ENCODE assay signal across 8 cellular contexts in genomic region chr11:57493507-57494503, GRCh38. TPM values are rescaled to one million over a fixed set of nuclear protein-coding genes. Genes with fewer than 3 reads are reported as not detected.
DNase-seq lines count a peak whose midpoint lies in the region; ATAC-seq, FAIRE-seq and TF ChIP-seq lines count a peak whose summit lies in the region.

No MANE protein-coding gene starts in this region.

- in situ Hi-C loops in GM13977 (cut with MboI; ENCODE audit: low pct_unique_long_range_greater_than_20kb, low sequenced_read_pairs, unreplicated experiment): no loop called here

- DNase-seq in GM13977 (ENCODE audit: low spot score) (peak; percentile 84), NCI-H748 treated with DMSO at 0.1 percent for 48 hours (lab: John Stamatoyannopoulos, UW) (peak; percentile 10), fibroblast of the aortic adventitia (ENCODE audit: low read depth) (no peak), renal cortical epithelial cell (ENCODE audit: low read depth) (peak; percentile 45), NOMO-1 treated with DMSO at 0.1 percent for 48 hours (lab: John Stamatoyannopoulos, UW; ENCODE audit: unreplicated experiment) (no peak), frontal cortex (ENCODE audit: low spot score in 2 of 2) (no peak)
- DNase-seq in activated T-cell treated with anti-CD3 and anti-CD28 coated beads, Interleukin-2, amount 50 U/mL, for 1 hour: peak; percentile 79

- ATAC-seq in HG02840 (IDR thresholded peaks at IDR 0.05; ENCODE audit: low FRiP score, unreplicated experiment): peak; percentile 77

- FAIRE-seq in frontal cortex (lab: Jason Lieb, UNC): no peak

- peak; percentile 96 for TF ChIP-seq CTCF in GM13977 (IDR thresholded peaks at IDR 0.05; ENCODE audit: extremely low read depth, insufficient read depth, missing control alignments)
- peak; percentile 92 for TF ChIP-seq CTCF in fibroblast of the aortic adventitia (IDR thresholded peaks at IDR 0.05; ENCODE audit: insufficient read depth, low read length)

- H3K4me3 ChIP-seq in fibroblast of the aortic adventitia (ENCODE audit: low read depth, low read length): no peak overlapping the region

RNA-seq across cellular contexts. Expression of gene SLC43A1, which starts 21.7 kb away (rescaled TPM):
- total RNA-seq in fibroblast of the aortic adventitia (ENCODE audit: low replicate concordance): 11.4 and 15.3 TPM in 2 replicates
- 1.2 TPM in 2 replicates for total RNA-seq in renal cortical epithelial cell
- total RNA-seq in frontal cortex: 2.0 TPM

RNA-seq across cellular contexts. Expression of gene RTN4RL2, which starts 33.5 kb away (rescaled TPM):
- total RNA-seq in fibroblast of the aortic adventitia (ENCODE audit: low replicate concordance) (0.09 and 0.90 TPM in 2 replicates), renal cortical epithelial cell (0.05 TPM in 1 of 2 replicates, not detected in the other), frontal cortex (0.41 TPM)

RNA-seq across cellular contexts. Expression of gene TIMM10, which starts 36.7 kb away (rescaled TPM):
- 32.1 and 77.5 TPM in 2 replicates for total RNA-seq in fibroblast of the aortic adventitia (ENCODE audit: low replicate concordance)
- 16.6 and 59.0 TPM in 2 replicates for total RNA-seq in renal cortical epithelial cell
- total RNA-seq in frontal cortex: 39.9 TPM

RNA-seq across cellular contexts. Expression of gene SMTNL1, which starts 43.6 kb away (rescaled TPM):
- not detected in 2 replicates for total RNA-seq in fibroblast of the aortic adventitia (ENCODE audit: low replicate concordance)
- total RNA-seq in renal cortical epithelial cell: not detected in 2 replicates
- not detected for total RNA-seq in frontal cortex

Comparison
In these comparisons a context has a peak if more than half of its experiments do, and no peak if none do; other contexts are left out.
1. DNase-seq: peak in GM13977 (single experiment), NCI-H748 treated with DMSO at 0.1 percent for 48 hours (single experiment), activated T-cell treated with anti-CD3 and anti-CD28 coated beads, Interleukin-2, amount 50 U/mL, for 1 hour (single experiment) and renal cortical epithelial cell (single experiment); none in fibroblast of the aortic adventitia (single experiment), NOMO-1 treated with DMSO at 0.1 percent for 48 hours (single experiment) and frontal cortex (0 of 2).